29 cellular contexts compared by ENCODE assay signal in genomic region chr1:176993587-176993986, GRCh38.
"Had no signal": no experiment of that assay in that cellular context is flagged by ENCODE, and none has a peak within 500 bp of the region (broad histone marks: within the 10 kb centered on the region; RNA-seq: fewer than 3 reads in every experiment).

No MANE protein-coding gene starts in this region.

- DNase-seq: nephron progenitor cell; nucleus accumbens; pancreas; posterior cingulate gyrus; psoas muscle; right cardiac atrium; right lobe of liver; sigmoid colon; small intestine; stimulated activated CD4-positive, alpha-beta T cell treated with anti-CD3 and anti-CD28 coated beads, Interleukin-15, amount 100 ng/mL, for 24 hours; stimulated activated CD4-positive, alpha-beta T cell treated with anti-CD3 and anti-CD28 coated beads, Interleukin-2, amount 100 ng/mL, for 24 hours; stimulated activated CD4-positive, alpha-beta T cell treated with anti-CD3 and anti-CD28 coated beads, Interleukin-2, amount 100 ng/mL, for 48 hours; stimulated activated CD4-positive, alpha-beta T cell treated with anti-CD3 and anti-CD28 coated beads, Interleukin-4, amount 100 ng/mL, for 24 hours; stimulated activated naive B cell treated with anti-CD40 and anti-IgM and Interleukin-4, amounts not matched to agents 10 μg/mL and 1 μg/mL and 100 μg/mL, for 72 hours; stimulated activated naive CD4-positive, alpha-beta T cell treated with Interleukin-2 at 50 U/mL for 16 hours; stomach; thyroid gland; trophoblast cell; upper lobe of left lung had no signal

- H3K36me3 ChIP-seq: neutrophil, pancreas, right lobe of liver, sigmoid colon, stomach, thoracic aorta, thyroid gland, tibial nerve, upper lobe of left lung, vagina had no signal

- H3K27me3 ChIP-seq: neutrophil, pancreas, right lobe of liver, sigmoid colon, thyroid gland, tibial nerve, upper lobe of left lung, vagina had no signal

- H3K4me3 ChIP-seq: pancreas, psoas muscle, right lobe of liver, sigmoid colon, stomach, thoracic aorta, thyroid gland, tibial nerve, upper lobe of left lung, vagina had no signal

- ATAC-seq: natural killer cell treated with Interleukin-12 subunit alpha and Interleukin-12 subunit beta and Interleukin-15 and Interleukin-18, amount 100 ng/mL, for 72 hours; pancreas; psoas muscle; right cardiac atrium; right lobe of liver; stimulated activated effector memory CD8-positive, alpha-beta T cell treated with anti-CD3 and anti-CD28 coated beads, Interleukin-12 subunit alpha, Interleukin-12 subunit beta, amount 100 ng/mL, for 72 hours; stimulated activated naive B cell treated with anti-CD40 and anti-IgM and Interleukin-4, amounts not matched to agents 10 μg/mL and 1 μg/mL and 100 μg/mL, for 72 hours had no signal

- H3K4me1 Mint-ChIP-seq: stimulated activated effector memory CD8-positive, alpha-beta T cell treated with anti-CD3 and anti-CD28 coated beads, Interleukin-12 subunit alpha, Interleukin-12 subunit beta, amount 100 ng/mL, for 72 hours; stimulated activated naive B cell treated with anti-CD40 and anti-IgM and Interleukin-4, amounts not matched to agents 10 μg/mL and 1 μg/mL and 100 μg/mL, for 72 hours had no signal

- H3K4me1 ChIP-seq: pancreas, psoas muscle, right lobe of liver, sigmoid colon, stomach, thyroid gland, upper lobe of left lung, vagina had no signal

- FAIRE-seq: pancreas, small intestine, urothelium cell line had no signal

- H3K27ac Mint-ChIP-seq: natural killer cell treated with Interleukin-12 subunit alpha and Interleukin-12 subunit beta and Interleukin-15 and Interleukin-18, amount 100 ng/mL, for 72 hours; nephron progenitor cell; progenitor cell of endocrine pancreas; stimulated activated effector memory CD8-positive, alpha-beta T cell treated with anti-CD3 and anti-CD28 coated beads, Interleukin-12 subunit alpha, Interleukin-12 subunit beta, amount 100 ng/mL, for 72 hours; stimulated activated naive B cell treated with anti-CD40 and anti-IgM and Interleukin-4, amounts not matched to agents 10 μg/mL and 1 μg/mL and 100 μg/mL, for 72 hours; stimulated activated naive CD8-positive, alpha-beta T cell treated with anti-CD3 and anti-CD28 coated beads, Interleukin-15, Interleukin-2, amounts not matched to agents 100 ng/mL and 50 ng/mL, for 24 hours had no signal

- H3K27ac ChIP-seq: neutrophil, pancreas, psoas muscle, right lobe of liver, sigmoid colon, stomach, thoracic aorta, thyroid gland, tibial nerve, upper lobe of left lung, vagina had no signal

- H3K9me3 Mint-ChIP-seq: nephron progenitor cell; neural crest cell; stimulated activated naive B cell treated with anti-CD40 and anti-IgM and Interleukin-4, amounts not matched to agents 10 μg/mL and 1 μg/mL and 100 μg/mL, for 72 hours; stimulated activated naive CD8-positive, alpha-beta T cell treated with anti-CD3 and anti-CD28 coated beads, Interleukin-15, Interleukin-2, amounts not matched to agents 100 ng/mL and 50 ng/mL, for 24 hours had no signal

- H3K9me3 ChIP-seq: neutrophil, pancreas, psoas muscle, right lobe of liver, sigmoid colon, stomach, thoracic aorta, thyroid gland, tibial nerve, upper lobe of left lung, vagina had no signal

- H3K27me3 Mint-ChIP-seq: natural killer cell treated with Interleukin-12 subunit alpha and Interleukin-12 subunit beta and Interleukin-15 and Interleukin-18, amount 100 ng/mL, for 72 hours had no signal

- H3K4me3 Mint-ChIP-seq: natural killer cell treated with Interleukin-12 subunit alpha and Interleukin-12 subunit beta and Interleukin-15 and Interleukin-18, amount 100 ng/mL, for 72 hours; nephron progenitor cell; neural crest cell; stimulated activated effector memory CD8-positive, alpha-beta T cell treated with anti-CD3 and anti-CD28 coated beads, Interleukin-12 subunit alpha, Interleukin-12 subunit beta, amount 100 ng/mL, for 72 hours; stimulated activated naive B cell treated with anti-CD40 and anti-IgM and Interleukin-4, amounts not matched to agents 10 μg/mL and 1 μg/mL and 100 μg/mL, for 72 hours; stimulated activated naive CD8-positive, alpha-beta T cell treated with anti-CD3 and anti-CD28 coated beads, Interleukin-15, Interleukin-2, amounts not matched to agents 100 ng/mL and 50 ng/mL, for 24 hours had no signal

- H3K36me3 Mint-ChIP-seq: natural killer cell treated with Interleukin-12 subunit alpha and Interleukin-12 subunit beta and Interleukin-15 and Interleukin-18, amount 100 ng/mL, for 72 hours; stimulated activated effector memory CD8-positive, alpha-beta T cell treated with anti-CD3 and anti-CD28 coated beads, Interleukin-12 subunit alpha, Interleukin-12 subunit beta, amount 100 ng/mL, for 72 hours; stimulated activated naive B cell treated with anti-CD40 and anti-IgM and Interleukin-4, amounts not matched to agents 10 μg/mL and 1 μg/mL and 100 μg/mL, for 72 hours had no signal
